Comparison of ENCODE assay signal across 8 cellular contexts in genomic region chr11:67056640-67057409, GRCh38. TPM values are rescaled to one million over a fixed set of nuclear protein-coding genes. Genes with fewer than 3 reads are reported as not detected.
DNase-seq lines count a peak whose midpoint lies in the region; ATAC-seq lines count a peak whose summit lies in the region.

Gene RHOD, plus strand, starts transcription at chr11:67056847. Its CDS starts 56 bp downstream, at chr11:67056903.

- DNase-seq in activated gamma-delta T cell treated with Interleukin-2 at 50 U/mL for 16 hours (peak; percentile 20), activated gamma-delta T cell (lab: John Stamatoyannopoulos, UW) (no peak), left cardiac atrium (peak; percentile 59), sciatic nerve (ENCODE audit: low spot score) (no peak), anterior cingulate cortex (lab: John Stamatoyannopoulos, UW) (no peak), nucleus accumbens (lab: John Stamatoyannopoulos, UW) (no peak), NCI-H2171 treated with DMSO at 0.1 percent for 48 hours (lab: John Stamatoyannopoulos, UW) (no peak)
- peak; percentile 35 to 64 for DNase-seq in activated naive CD4-positive, alpha-beta T cell treated with anti-CD3 and anti-CD28 coated beads, Interleukin-2, amount 50 U/mL, for 72 hours (ENCODE audit: low spot score in 2 of 2)

- no peaks in the 10 kb centered on the region for H3K9me3 Mint-ChIP-seq in activated naive CD4-positive, alpha-beta T cell treated with anti-CD3 and anti-CD28 coated beads, Interleukin-2, amount 50 U/mL, for 72 hours

- intact Hi-C loops in left cardiac atrium (cut with DNase I) (no loop called here), sciatic nerve (cut with DNase I) (no loop called here)

- peak; percentile 64 to 86 for ATAC-seq in activated naive CD4-positive, alpha-beta T cell treated with anti-CD3 and anti-CD28 coated beads, Interleukin-2, amount 50 U/mL, for 72 hours
- ATAC-seq in left cardiac atrium (peak; percentile 76), sciatic nerve (peak; percentile 71)

- no peaks in the 10 kb centered on the region for H3K36me3 Mint-ChIP-seq in activated naive CD4-positive, alpha-beta T cell treated with anti-CD3 and anti-CD28 coated beads, Interleukin-2, amount 50 U/mL, for 72 hours

- H3K27ac Mint-ChIP-seq in activated naive CD4-positive, alpha-beta T cell treated with anti-CD3 and anti-CD28 coated beads, Interleukin-2, amount 50 U/mL, for 72 hours: peak within 1 kb of the TSS in 1 of 2 donors; percentile 50

RNA-seq across cellular contexts. Expression of gene RHOD, which starts in this region (rescaled TPM):
- total RNA-seq in activated naive CD4-positive, alpha-beta T cell treated with anti-CD3 and anti-CD28 coated beads, Interleukin-2, amount 50 U/mL, for 72 hours: under 1 TPM; 0.68 to 0.89 TPM
- total RNA-seq in left cardiac atrium (10 to 100 TPM; 33.6 to 42.8 TPM), sciatic nerve (10.3 TPM)

Comparison
In these comparisons a context has a peak if more than half of its experiments do, and no peak if none do; other contexts are left out.
1. DNase-seq: peak in activated gamma-delta T cell treated with Interleukin-2 at 50 U/mL for 16 hours (single experiment) and left cardiac atrium (single experiment); none in activated gamma-delta T cell (single experiment), sciatic nerve (single experiment), anterior cingulate cortex (0 of 58), nucleus accumbens (0 of 56) and NCI-H2171 treated with DMSO at 0.1 percent for 48 hours (single experiment).
2. Peak in DNase-seq and ATAC-seq in activated naive CD4-positive, alpha-beta T cell treated with anti-CD3 and anti-CD28 coated beads, Interleukin-2, amount 50 U/mL, for 72 hours; RNA of the gene not detected or under 1 TPM.
3. Peak in every context shown above with its lines, with median percentiles within 50 percentile points of each other: ATAC-seq.